ENCODE assay signal across 23 cellular contexts in genomic region chr1:214634267-214634666, GRCh38. TPM values are rescaled to one million over a fixed set of nuclear protein-coding genes. Genes with fewer than 3 reads are reported as not detected.
A peak's percentile ranks its signal among the peaks of the same experiment; 100 is the strongest.
DNase-seq lines count a peak whose midpoint lies in the region; ATAC-seq and TF ChIP-seq lines count a peak whose summit lies in the region.
"Had no signal": no experiment of that assay in that cellular context is flagged by ENCODE, and none has a peak within 500 bp of the region (broad histone marks: within the 10 kb centered on the region; RNA-seq: fewer than 3 reads in every experiment).

No MANE protein-coding gene starts in this region.

- no peaks in the 10 kb centered on the region for H3K9me3 Mint-ChIP-seq in CD4-positive, CD25-positive, alpha-beta regulatory T cell
- no peaks in the 10 kb centered on the region for H3K9me3 Mint-ChIP-seq in activated naive CD8-positive, alpha-beta T cell treated with anti-CD3 and anti-CD28 coated beads, Interleukin-2, amount 50 U/mL, for 24 hours
- H3K9me3 Mint-ChIP-seq in WTC11 = no peaks in the 10 kb centered on the region

- H3K27me3 Mint-ChIP-seq in CD4-positive, CD25-positive, alpha-beta regulatory T cell = no peaks in the 10 kb centered on the region
- no peaks in the 10 kb centered on the region for H3K27me3 Mint-ChIP-seq in activated naive CD8-positive, alpha-beta T cell treated with anti-CD3 and anti-CD28 coated beads, Interleukin-2, amount 50 U/mL, for 24 hours
- no peaks in the 10 kb centered on the region for H3K27me3 Mint-ChIP-seq in WTC11 (ENCODE audit: low read depth)

- H3K4me1 Mint-ChIP-seq in CD4-positive, CD25-positive, alpha-beta regulatory T cell = peaks cover 14 to 73% (median 50%) of the 10 kb centered on the region in 4 donors
- H3K4me1 Mint-ChIP-seq in activated naive CD8-positive, alpha-beta T cell treated with anti-CD3 and anti-CD28 coated beads, Interleukin-2, amount 50 U/mL, for 24 hours = peaks cover 36% of the 10 kb centered on the region
- no peaks in the 10 kb centered on the region for H3K4me1 Mint-ChIP-seq in WTC11

- H3K27ac Mint-ChIP-seq in CD4-positive, CD25-positive, alpha-beta regulatory T cell = peak overlapping the region; percentile 7 to 96 (median 65)
- no peak overlapping the region for H3K27ac Mint-ChIP-seq in activated naive CD8-positive, alpha-beta T cell treated with anti-CD3 and anti-CD28 coated beads, Interleukin-2, amount 50 U/mL, for 24 hours
- no peak overlapping the region for H3K27ac Mint-ChIP-seq in WTC11

- no peak overlapping the region for H3K27ac ChIP-seq in CD4-positive, CD25-positive, alpha-beta regulatory T cell (ENCODE audit: insufficient read depth, low read length, poor library complexity, severe bottlenecking)
- H3K27ac ChIP-seq: BLaER1 treated with 17β-estradiol and CSF1 and Interleukin-3, amounts not matched to agents 10 nM and 100 nM; GM23248; RWPE1 had no signal

- H3K4me1 ChIP-seq in CD4-positive, CD25-positive, alpha-beta regulatory T cell (ENCODE audit: control insufficient read depth, insufficient read depth, low read length, poor library complexity, severe bottlenecking) = peaks cover 32% of the 10 kb centered on the region
- H3K4me1 ChIP-seq: HAP-1 had no signal

- no peak overlapping the region for H3K4me3 ChIP-seq in CD4-positive, CD25-positive, alpha-beta regulatory T cell (ENCODE audit: low read depth, low read length)
- H3K4me3 ChIP-seq: BLaER1 treated with 17β-estradiol and CSF1 and Interleukin-3, amounts not matched to agents 10 nM and 100 nM; GM23248; HAP-1 had no signal

- POLR2A ChIA-PET in WTC11 (lab: Charles Lee) = no interaction called here

- H3K9me3 ChIP-seq in CD4-positive, CD25-positive, alpha-beta regulatory T cell (ENCODE audit: control insufficient read depth in 2 of 2, low read length in 2 of 2) = no peaks in the 10 kb centered on the region
- H3K9me3 ChIP-seq: BLaER1 treated with 17β-estradiol and CSF1 and Interleukin-3, amounts not matched to agents 10 nM and 100 nM; HAP-1 had no signal

- peak; percentile 52 to 74 for ATAC-seq in activated CD4-positive, CD25-positive, alpha-beta regulatory T cell treated with anti-CD3 and anti-CD28 coated beads, Interleukin-2, amount 50 U/mL, for 24 hours
- no peak for ATAC-seq in CD4-positive, CD25-positive, alpha-beta regulatory T cell (ENCODE audit: low read depth in 2 of 2)
- ATAC-seq in GM19025 (IDR thresholded peaks at IDR 0.05; ENCODE audit: low read depth, unreplicated experiment) (peak; percentile 62), GM21786 (IDR thresholded peaks at IDR 0.05; ENCODE audit: unreplicated experiment) (no peak), WTC11 (no peak)
- peak; percentile 89 for ATAC-seq in activated naive CD8-positive, alpha-beta T cell treated with anti-CD3 and anti-CD28 coated beads, Interleukin-2, amount 50 U/mL, for 24 hours

- no peak for TF ChIP-seq CTCF in WTC11 (IDR thresholded peaks at IDR 0.05)

- CTCF ChIA-PET in WTC11 (lab: Charles Lee) = interaction anchor here (1.2 kb wide), 1 partner anchor 301 kb away, joined by 3 read pairs; no protein-coding TSS in a partner anchor

- H3K27me3 ChIP-seq in CD4-positive, CD25-positive, alpha-beta regulatory T cell (ENCODE audit: control insufficient read depth, insufficient read depth, low read length) = no peaks in the 10 kb centered on the region
- H3K27me3 ChIP-seq: BLaER1 treated with 17β-estradiol and CSF1 and Interleukin-3, amounts not matched to agents 10 nM and 100 nM had no signal

- H3K4me3 Mint-ChIP-seq in CD4-positive, CD25-positive, alpha-beta regulatory T cell = no peak overlapping the region
- no peak overlapping the region for H3K4me3 Mint-ChIP-seq in activated naive CD8-positive, alpha-beta T cell treated with anti-CD3 and anti-CD28 coated beads, Interleukin-2, amount 50 U/mL, for 24 hours
- H3K4me3 Mint-ChIP-seq in WTC11 = no peak overlapping the region

- DNase-seq in activated CD4-positive, CD25-positive, alpha-beta regulatory T cell (lab: John Stamatoyannopoulos, UW) = no peak
- DNase-seq in CD4-positive, CD25-positive, alpha-beta regulatory T cell = no peak
- no peak for DNase-seq in activated naive CD8-positive, alpha-beta T cell treated with anti-CD3 and anti-CD28 coated beads, Interleukin-2, amount 50 U/mL, for 24 hours
- DNase-seq in cerebellar nuclear complex (lab: John Stamatoyannopoulos, UW) (no peak), WTC11 (ENCODE audit: low spot score) (no peak)
- DNase-seq: 8988T; DMS53; GDM1; GM23248; Karpas-422; MV-4-11; NCI-H1105 treated with DMSO at 0.1 percent for 48 hours; NCI-H2029 treated with DMSO at 0.1 percent for 48 hours; NCI-H345; NCI-H774; NK-92 treated with Interleukin-12 subunit alpha and Interleukin-12 subunit beta, amount 100 ng/mL, for 24 hours; SHP77 treated with DMSO at 0.1 percent for 48 hours had no signal

- H3K36me3 ChIP-seq in CD4-positive, CD25-positive, alpha-beta regulatory T cell (ENCODE audit: control insufficient read depth, insufficient read depth, low read length) = no peaks in the 10 kb centered on the region

- H3K36me3 Mint-ChIP-seq in CD4-positive, CD25-positive, alpha-beta regulatory T cell = peaks cover 3% of the 10 kb centered on the region
- H3K36me3 Mint-ChIP-seq in activated naive CD8-positive, alpha-beta T cell treated with anti-CD3 and anti-CD28 coated beads, Interleukin-2, amount 50 U/mL, for 24 hours (ENCODE audit: low read depth) = peaks cover 69% of the 10 kb centered on the region
- H3K36me3 Mint-ChIP-seq in WTC11 = peaks cover 85% of the 10 kb centered on the region

TF ChIP-seq in WTC11, 78 proteins besides CTCF, POLR2A, EP300 and RAD21:
- no peak for TF ChIP-seq ZNF423 (CRISPR knock-in tag; IDR thresholded peaks at IDR 0.05)
- TF ChIP-seq CREM (CRISPR knock-in tag; IDR thresholded peaks at IDR 0.05) = no peak
- no peak for TF ChIP-seq MAX (CRISPR knock-in tag; IDR thresholded peaks at IDR 0.05)
- no peak for TF ChIP-seq NR3C1 (CRISPR knock-in tag; conservative IDR thresholded peaks at IDR 0.05; ENCODE audit: low read depth)
- TF ChIP-seq STAT6 (CRISPR knock-in tag; conservative IDR thresholded peaks at IDR 0.05; ENCODE audit: low read depth) = no peak
TF ChIP-seq in WTC11: peak in this region for 0.

RNA-seq across cellular contexts. Expression of gene CENPF, which starts 31.3 kb away (rescaled TPM):
- 7.9 TPM for total RNA-seq in CD4-positive, CD25-positive, alpha-beta regulatory T cell
- 1 to 10 TPM in 2 of 4 donors, under 1 TPM in 2; 0.75 to 1.4 (median 1.0) TPM for polyA plus RNA-seq in CD4-positive, CD25-positive, alpha-beta regulatory T cell
- 137 to 166 TPM (median 143 TPM) in 3 replicates for total RNA-seq in WTC11 (2021)

Comparison
In these comparisons a context has a peak if more than half of its experiments do, and no peak if none do; other contexts are left out.
1. ATAC-seq: peak in activated CD4-positive, CD25-positive, alpha-beta regulatory T cell treated with anti-CD3 and anti-CD28 coated beads, Interleukin-2, amount 50 U/mL, for 24 hours (2 of 2), GM19025 (single experiment) and activated naive CD8-positive, alpha-beta T cell treated with anti-CD3 and anti-CD28 coated beads, Interleukin-2, amount 50 U/mL, for 24 hours (single experiment); none in CD4-positive, CD25-positive, alpha-beta regulatory T cell (0 of 2), GM21786 (single experiment) and WTC11 (single experiment).
2. H3K27ac Mint-ChIP-seq: peak in CD4-positive, CD25-positive, alpha-beta regulatory T cell (3 of 3); none in activated naive CD8-positive, alpha-beta T cell treated with anti-CD3 and anti-CD28 coated beads, Interleukin-2, amount 50 U/mL, for 24 hours (single experiment) and WTC11 (single experiment).
3. RNA of gene CENPF, which starts 31.3 kb away (total RNA-seq): 137 to 166 TPM in WTC11; 7.9 TPM in CD4-positive, CD25-positive, alpha-beta regulatory T cell (single experiment); every median in the first group is over 10 times any median in the second.